Comparison of ENCODE assay signal across 11 cellular contexts in the genomic region with DNA sequence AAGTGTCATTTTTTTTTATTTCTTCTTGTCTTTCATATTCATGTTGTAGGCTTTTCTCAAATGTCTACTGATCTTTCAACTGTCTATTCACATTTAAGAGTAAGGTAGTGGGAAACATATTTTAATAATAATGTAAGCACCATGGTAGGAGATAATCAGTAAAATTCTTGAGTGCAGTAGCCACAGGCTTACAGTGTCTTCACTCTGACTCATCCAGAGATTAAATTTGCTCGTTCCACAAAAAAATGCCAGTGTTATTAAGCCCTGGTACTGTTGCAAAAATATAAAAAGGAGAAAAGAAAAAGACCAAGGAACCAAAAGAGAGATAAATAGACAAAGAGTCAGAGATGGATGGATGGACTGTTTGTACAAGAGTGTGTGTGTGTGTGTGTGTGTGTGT. TPM values are rescaled to one million over a fixed set of nuclear protein-coding genes. Genes with fewer than 3 reads are reported as not detected.
DNase-seq lines count a peak whose midpoint lies in the region; ATAC-seq and TF ChIP-seq lines count a peak whose summit lies in the region.
"Had no signal": no experiment of that assay in that cellular context is flagged by ENCODE, and none has a peak within 500 bp of the region (broad histone marks: within the 10 kb centered on the region; RNA-seq: fewer than 3 reads in every experiment).

No MANE protein-coding gene starts in this region.

- H3K9me3 Mint-ChIP-seq in activated naive CD8-positive, alpha-beta T cell treated with anti-CD3 and anti-CD28 coated beads, Interleukin-2, amount 10 ng/mL, durations not matched to agents 7 days and 5 days: peaks cover 2% of the 10 kb centered on the region
- H3K9me3 Mint-ChIP-seq: nephron progenitor cell had no signal

- TF ChIP-seq CTCF in ascending aorta (IDR thresholded peaks at IDR 0.05): no peak

- H3K27me3 Mint-ChIP-seq in activated naive CD8-positive, alpha-beta T cell treated with anti-CD3 and anti-CD28 coated beads, Interleukin-2, amount 10 ng/mL, durations not matched to agents 7 days and 5 days: no peaks in the 10 kb centered on the region

- H3K4me1 ChIP-seq in mesenchymal stem cell (ENCODE audit: control insufficient read depth, insufficient read depth, low read depth, low read length) (no peaks in the 10 kb centered on the region), ascending aorta (peaks cover 0 to 4% of the 10 kb centered on the region in 2 donors)

- no peak overlapping the region for H2AK5ac ChIP-seq in mesenchymal stem cell (ENCODE audit: low read length, severe bottlenecking)

- no peak overlapping the region for H3K4me2 ChIP-seq in mesenchymal stem cell (ENCODE audit: low read length, poor library complexity, severe bottlenecking)

- H3K36me3 ChIP-seq in mesenchymal stem cell (ENCODE audit: control insufficient read depth in 1 of 2, insufficient read depth in 2 of 2, low read depth in 1 of 2, low read length in 2 of 2): no peaks in the 10 kb centered on the region
- no peaks in the 10 kb centered on the region for H3K36me3 ChIP-seq in ascending aorta

- peaks cover 44% of the 10 kb centered on the region for H3K4me1 Mint-ChIP-seq in activated naive CD8-positive, alpha-beta T cell treated with anti-CD3 and anti-CD28 coated beads, Interleukin-2, amount 10 ng/mL, durations not matched to agents 7 days and 5 days

- intact Hi-C loops in ascending aorta (cut with DNase I): no loop called here
- intact Hi-C loops in posterior vena cava (cut with DNase I): no loop called here

- H2AFZ ChIP-seq in mesenchymal stem cell (ENCODE audit: low read depth, low read length): no peak overlapping the region

- no peak overlapping the region for H2BK120ac ChIP-seq in mesenchymal stem cell (ENCODE audit: low read depth, low read length)

- H3K27ac ChIP-seq in mesenchymal stem cell (ENCODE audit: low read length, poor library complexity, severe bottlenecking): no peak overlapping the region
- no peak overlapping the region for H3K27ac ChIP-seq in ascending aorta
- H3K27ac ChIP-seq: SK-N-MC had no signal

- DNase-seq in EL: peak; percentile 64
- DNase-seq in HT1080 (ENCODE audit: low read depth): peak; percentile 36
- no peak for DNase-seq in activated naive CD8-positive, alpha-beta T cell treated with anti-CD3 and anti-CD28 coated beads, Interleukin-2, amount 10 ng/mL, durations not matched to agents 7 days and 5 days
- peak; percentile 60 for DNase-seq in mesenchymal stem cell
- no peak for DNase-seq in activated CD4-positive, CD25-positive, alpha-beta regulatory T cell treated with anti-CD3 and anti-CD28 coated beads, Interleukin-2, amount 50 U/mL, for 72 hours
- no peak for DNase-seq in ascending aorta (ENCODE audit: low spot score in 2 of 2)
- no peak for DNase-seq in posterior vena cava (ENCODE audit: low spot score)
- DNase-seq: cortex of kidney, NCI-H2227 treated with DMSO at 0.1 percent for 48 hours, nephron progenitor cell had no signal

- ATAC-seq in activated naive CD8-positive, alpha-beta T cell treated with anti-CD3 and anti-CD28 coated beads, Interleukin-2, amount 10 ng/mL, durations not matched to agents 7 days and 5 days (ENCODE audit: low read depth): no peak

- H3K9me3 ChIP-seq in mesenchymal stem cell (ENCODE audit: control insufficient read depth, low read length) (no peaks in the 10 kb centered on the region), ascending aorta (no peaks in the 10 kb centered on the region)

- no peak overlapping the region for H2BK5ac ChIP-seq in mesenchymal stem cell (ENCODE audit: low read depth, low read length, poor library complexity, severe bottlenecking)

- H3K79me1 ChIP-seq in mesenchymal stem cell (replicated peaks; ENCODE audit: low read length, poor library complexity, severe bottlenecking): peaks cover 10% of the 10 kb centered on the region

- no peak overlapping the region for H3K9ac ChIP-seq in mesenchymal stem cell (ENCODE audit: low read length)

- 30% methylated on average over 1 of the region's 1 CpG for WGBS in mesenchymal stem cell

- H3K4ac ChIP-seq in mesenchymal stem cell (ENCODE audit: low read depth in 1 of 2, low read length in 2 of 2): no peak overlapping the region

- peak overlapping the region; percentile 55 for H3K27ac Mint-ChIP-seq in activated naive CD8-positive, alpha-beta T cell treated with anti-CD3 and anti-CD28 coated beads, Interleukin-2, amount 10 ng/mL, durations not matched to agents 7 days and 5 days
- H3K27ac Mint-ChIP-seq: nephron progenitor cell had no signal

- H3K18ac ChIP-seq in mesenchymal stem cell (ENCODE audit: low read depth in 1 of 2, low read length in 2 of 2): no peak overlapping the region

- peaks cover 17% of the 10 kb centered on the region for H3K36me3 Mint-ChIP-seq in activated naive CD8-positive, alpha-beta T cell treated with anti-CD3 and anti-CD28 coated beads, Interleukin-2, amount 10 ng/mL, durations not matched to agents 7 days and 5 days

- peak overlapping the region; percentile 52 for H3K4me3 Mint-ChIP-seq in activated naive CD8-positive, alpha-beta T cell treated with anti-CD3 and anti-CD28 coated beads, Interleukin-2, amount 10 ng/mL, durations not matched to agents 7 days and 5 days
- H3K4me3 Mint-ChIP-seq: nephron progenitor cell had no signal

- H3K27me3 ChIP-seq in mesenchymal stem cell (ENCODE audit: control insufficient read depth in 1 of 2, insufficient read depth in 1 of 2, low read length in 2 of 2) (no peaks in the 10 kb centered on the region), ascending aorta (no peaks in the 10 kb centered on the region)

- H3K4me3 ChIP-seq in mesenchymal stem cell (ENCODE audit: insufficient read depth in 1 of 2, low read depth in 1 of 2, low read length in 2 of 2) (no peak overlapping the region), ascending aorta (no peak overlapping the region)
- H3K4me3 ChIP-seq: SK-N-MC had no signal

- no peak overlapping the region for H3K14ac ChIP-seq in mesenchymal stem cell (ENCODE audit: low read length in 2 of 2)

- H3K23ac ChIP-seq in mesenchymal stem cell (ENCODE audit: low read length in 2 of 2): no peak overlapping the region

- H4K8ac ChIP-seq in mesenchymal stem cell (ENCODE audit: low read length): no peak overlapping the region

- no peak overlapping the region for H2BK12ac ChIP-seq in mesenchymal stem cell (ENCODE audit: low read length in 2 of 2)

- no peak overlapping the region for H4K91ac ChIP-seq in mesenchymal stem cell (ENCODE audit: low read length)

- POLR2A ChIA-PET in activated naive CD8-positive, alpha-beta T cell treated with anti-CD3 and anti-CD28 coated beads, Interleukin-2, amount 10 ng/mL, durations not matched to agents 7 days and 5 days (lab: Charles Lee): no interaction called here

- H2BK15ac ChIP-seq in mesenchymal stem cell (ENCODE audit: low read depth, poor library complexity, severe bottlenecking): no peak overlapping the region

RNA-seq across cellular contexts. Expression of a gene that starts 43.0 kb away (rescaled TPM):
- 6.2 and 10.8 TPM in 2 replicates for total RNA-seq in HT1080 (2014; rRNA removed; shearing (Covaris generic))
- 10.9 and 11.6 TPM in 2 replicates for polyA plus RNA-seq in HT1080 (2015; cell fraction: cytosol; rRNA removed)
- 19.2 and 21.9 TPM in 2 replicates for polyA plus RNA-seq in HT1080 (2015; cell fraction: nucleus; rRNA removed)
- total RNA-seq in activated naive CD8-positive, alpha-beta T cell treated with anti-CD3 and anti-CD28 coated beads, Interleukin-2, amount 10 ng/mL, durations not matched to agents 7 days and 5 days: 100 to 1,000 TPM; 159 to 178 TPM
- 14.4 TPM for polyA plus RNA-seq in mesenchymal stem cell (2013, experiment 1 of 2)
- polyA plus RNA-seq in mesenchymal stem cell (2013, experiment 2 of 2): 13.3 TPM
- 5.6 TPM for total RNA-seq in ascending aorta
- total RNA-seq in posterior vena cava: 10 to 100 TPM; 20.4 to 27.4 TPM

Comparison
In these comparisons a context has a peak if more than half of its experiments do, and no peak if none do; other contexts are left out.
1. DNase-seq: peak in EL (single experiment), HT1080 (single experiment) and mesenchymal stem cell (single experiment); none in activated naive CD8-positive, alpha-beta T cell treated with anti-CD3 and anti-CD28 coated beads, Interleukin-2, amount 10 ng/mL, durations not matched to agents 7 days and 5 days (single experiment), activated CD4-positive, CD25-positive, alpha-beta regulatory T cell treated with anti-CD3 and anti-CD28 coated beads, Interleukin-2, amount 50 U/mL, for 72 hours (single experiment), ascending aorta (0 of 2) and posterior vena cava (single experiment).
2. RNA of a gene that starts 43.0 kb away (total RNA-seq): 159 to 178 TPM in activated naive CD8-positive, alpha-beta T cell treated with anti-CD3 and anti-CD28 coated beads, Interleukin-2, amount 10 ng/mL, durations not matched to agents 7 days and 5 days; 20.4 to 27.4 TPM in posterior vena cava, 6.2 to 10.8 TPM in HT1080 and 5.6 TPM in ascending aorta (single experiment); every median in the first group is over 4 times any median in the second.